In genomic region chr2:35337922-35338321, GRCh38 we compare ENCODE assay signal across 20 cellular contexts.
DNase-seq lines count a peak whose midpoint lies in the region; ATAC-seq, FAIRE-seq and TF ChIP-seq lines count a peak whose summit lies in the region.
"Had no signal": no experiment of that assay in that cellular context is flagged by ENCODE, and none has a peak within 500 bp of the region (broad histone marks: within the 10 kb centered on the region; RNA-seq: fewer than 3 reads in every experiment).

No MANE protein-coding gene starts in this region.

- no peak for FAIRE-seq in HepG2 (lab: Jason Lieb, UNC)
- FAIRE-seq: D721Med, G401.6, GM12891, GM19239 had no signal

- intact Hi-C loops in HepG2 (cut with micrococcal nuclease; ENCODE audit: unreplicated experiment) (no loop called here), right lobe of liver (cut with DNase I) (no loop called here), IMR-90 (cut with micrococcal nuclease) (no loop called here)

- H2BK15ac ChIP-seq in IMR-90 (ENCODE audit: low read depth, low read length), result no peak overlapping the region

- no peaks in the 10 kb centered on the region for H3K4me1 ChIP-seq in HepG2 (ENCODE audit: insufficient read depth, low read length)
- H3K4me1 ChIP-seq in right lobe of liver, result no peaks in the 10 kb centered on the region
- no peaks in the 10 kb centered on the region for H3K4me1 ChIP-seq in IMR-90 (ENCODE audit: control insufficient read depth, insufficient read depth, low read length)
- H3K4me1 ChIP-seq: BE2C, BLaER1 had no signal

- no peaks in the 10 kb centered on the region for H3K9me3 ChIP-seq in HepG2 (ENCODE audit: low read length)
- H3K9me3 ChIP-seq in right lobe of liver, result no peaks in the 10 kb centered on the region
- peaks cover 9% of the 10 kb centered on the region for H3K9me3 ChIP-seq in IMR-90 (ENCODE audit: control insufficient read depth, insufficient read depth, low read length)
- H3K9me3 ChIP-seq: BE2C had no signal

- H4K5ac ChIP-seq in IMR-90 (ENCODE audit: low read depth, low read length), result no peak overlapping the region

- H3K79me2 ChIP-seq in HepG2 (ENCODE audit: insufficient read depth, low read length), result no peaks in the 10 kb centered on the region

- H3K56ac ChIP-seq in IMR-90 (ENCODE audit: extremely low read depth, insufficient read depth, low read length), result no peak overlapping the region

- H2AK9ac ChIP-seq in IMR-90 (replicated peaks; ENCODE audit: low read depth, low read length, poor library complexity), result no peak overlapping the region

- no peak overlapping the region for H2BK5ac ChIP-seq in IMR-90 (ENCODE audit: low read depth, low read length, poor library complexity, severe bottlenecking)

- dilution Hi-C loops in IMR-90 (cut with HindIII; ENCODE audit: low sequenced_read_pairs, unreplicated experiment), result no loop called here

- no peaks in the 10 kb centered on the region for H3K79me1 ChIP-seq in IMR-90 (ENCODE audit: low read depth in 1 of 2, low read length in 2 of 2)

- ATAC-seq in HepG2, result no peak
- no peak for ATAC-seq in right lobe of liver
- ATAC-seq in IMR-90 (ENCODE audit: low read depth), result no peak

- H3K27ac ChIP-seq in HepG2 (ENCODE audit: extremely low read length, insufficient read depth, low read length), result no peak overlapping the region
- H3K27ac ChIP-seq in right lobe of liver, result no peak overlapping the region
- no peak overlapping the region for H3K27ac ChIP-seq in IMR-90 (ENCODE audit: insufficient read depth, low read length)
- H3K27ac ChIP-seq: 22Rv1, BLaER1 had no signal

- BruUV-seq in HepG2 (replicated peaks; lab: Mats Ljungman, UMichigan) (no TSS peak), IMR-90 (replicated peaks; lab: Mats Ljungman, UMichigan) (no TSS peak)

- POLR2A ChIA-PET in HepG2 (lab: Yijun Ruan, JAX) (no interaction called here), IMR-90 (lab: Charles Lee; ENCODE audit: unreplicated experiment) (no interaction called here)

- no peak overlapping the region for H2BK120ac ChIP-seq in IMR-90 (ENCODE audit: low read depth, low read length)

- H3K4ac ChIP-seq in IMR-90 (ENCODE audit: low read depth, low read length), result no peak overlapping the region

- H3K4me2 ChIP-seq in HepG2 (ENCODE audit: low read depth, low read length) (no peak overlapping the region), IMR-90 (ENCODE audit: low read depth, low read length) (no peak overlapping the region)
- H3K4me2 ChIP-seq: BLaER1 had no signal

- H3K9me1 ChIP-seq in IMR-90 (ENCODE audit: insufficient read depth, low read length), result no peaks in the 10 kb centered on the region

- no peaks in the 10 kb centered on the region for H3K27me3 ChIP-seq in HepG2 (ENCODE audit: control insufficient read depth in 1 of 2, insufficient read depth in 2 of 2, low read length in 2 of 2)
- no peaks in the 10 kb centered on the region for H3K27me3 ChIP-seq in right lobe of liver
- H3K27me3 ChIP-seq in IMR-90 (ENCODE audit: control insufficient read depth, insufficient read depth, low read length), result no peaks in the 10 kb centered on the region
- H3K27me3 ChIP-seq: BE2C, BLaER1 had no signal

- H3K23ac ChIP-seq in IMR-90 (ENCODE audit: low read depth, low read length), result no peak overlapping the region

- no peak overlapping the region for H3K4me3 ChIP-seq in HepG2 (replicated peaks in 1 of 3; ENCODE audit: insufficient read depth in 1 of 3, low read depth in 2 of 3, low read length in 3 of 3)
- no peak overlapping the region for H3K4me3 ChIP-seq in right lobe of liver
- H3K4me3 ChIP-seq in IMR-90 (ENCODE audit: insufficient read depth, low read depth, low read length), result no peak overlapping the region
- H3K4me3 ChIP-seq: BLaER1 had no signal

- H4K8ac ChIP-seq in IMR-90 (ENCODE audit: low read depth in 2 of 2, low read length in 2 of 2), result no peak overlapping the region

- in situ Hi-C loops in HepG2 (cut with HindIII; ENCODE audit: extremely low pct_ligation_motif_present, low pct_unique_long_range_greater_than_20kb) (no loop called here), IMR-90 (cut with MboI; ENCODE audit: low sequenced_read_pairs) (no loop called here)

- TF ChIP-seq POLR2A in HepG2 (IDR thresholded peaks at IDR 0.05; ENCODE audit: insufficient read depth in 1 of 2, low read depth in 2 of 2, low read length in 2 of 2) (no peak), right lobe of liver (IDR thresholded peaks at IDR 0.05) (no peak), IMR-90 (IDR thresholded peaks at IDR 0.05; ENCODE audit: low read depth, low read length) (no peak)

- TF ChIP-seq CTCF in HepG2 (CRISPR knock-in tag; IDR thresholded peaks at IDR 0.05), result no peak
- no peak for TF ChIP-seq CTCF in right lobe of liver (IDR thresholded peaks at IDR 0.05)
- TF ChIP-seq CTCF in IMR-90 (conservative IDR thresholded peaks at IDR 0.05; ENCODE audit: low read depth, low read length), result no peak

- H3K36me3 ChIP-seq in HepG2 (replicated peaks in 1 of 2; ENCODE audit: control insufficient read depth in 1 of 2, insufficient read depth in 2 of 2, low read length in 2 of 2), result no peaks in the 10 kb centered on the region
- H3K36me3 ChIP-seq in right lobe of liver, result no peaks in the 10 kb centered on the region
- no peaks in the 10 kb centered on the region for H3K36me3 ChIP-seq in IMR-90 (ENCODE audit: control insufficient read depth, insufficient read depth, low read length)
- H3K36me3 ChIP-seq: BE2C, BLaER1 had no signal

- TF ChIP-seq EP300 in HepG2 (IDR thresholded peaks at IDR 0.05; ENCODE audit: low read depth in 2 of 2, low read length in 2 of 2) (no peak), HepG2 (CRISPR knock-in tag; IDR thresholded peaks at IDR 0.05; ENCODE audit: borderline replicate concordance) (no peak)

- H3K18ac ChIP-seq in IMR-90 (ENCODE audit: low read depth, low read length), result no peak overlapping the region

- no peak overlapping the region for H2AK5ac ChIP-seq in IMR-90 (ENCODE audit: low read depth, low read length)

- TF ChIP-seq RAD21 in HepG2 (CRISPR knock-in tag; IDR thresholded peaks at IDR 0.05), result no peak
- no peak for TF ChIP-seq RAD21 in IMR-90 (IDR thresholded peaks at IDR 0.05; ENCODE audit: low read length)

- no peaks in the 10 kb centered on the region for H4K20me1 ChIP-seq in HepG2 (ENCODE audit: insufficient read depth, low read length)
- no peaks in the 10 kb centered on the region for H4K20me1 ChIP-seq in IMR-90 (ENCODE audit: insufficient read depth, low read length)
- H4K20me1 ChIP-seq: BLaER1 had no signal

- WGBS in HepG2 (ENCODE audit: low lambda C conversion rate), result 1% methylated on average over 2 of the region's 2 CpGs
- 64% methylated on average over 2 of the region's 2 CpGs for WGBS in right lobe of liver (ENCODE audit: insufficient coverage, low coverage, low lambda C conversion rate, missing lambda C conversion rate)
- WGBS in IMR-90 (ENCODE audit: extremely low coverage in 2 of 2, insufficient read length in 1 of 2), 2 experiments, result no CpG with 5 or more reads among the region's 2 CpGs

- no peak overlapping the region for H3K9ac ChIP-seq in HepG2 (ENCODE audit: insufficient read depth, low read depth, low read length)
- no peak overlapping the region for H3K9ac ChIP-seq in IMR-90 (ENCODE audit: low read depth, low read length)
- H3K9ac ChIP-seq: BLaER1 had no signal

- no peak for DNase-seq in HepG2 (ENCODE audit: low spot score)
- DNase-seq in right lobe of liver, result no peak
- no peak for DNase-seq in IMR-90
- DNase-seq in D341Med (ENCODE audit: low spot score), result no peak
- no peak for DNase-seq in amygdala (lab: John Stamatoyannopoulos, UW)
- DNase-seq: ACHN; BE2C; C1 segment of cervical spinal cord; CD4-positive, alpha-beta memory T cell; CD4-positive, CD25-positive, alpha-beta regulatory T cell; CD8-positive, alpha-beta memory T cell; COR-L47; DMS79 treated with DMSO at 0.1 percent for 48 hours; GF-D8 had no signal

- no peak overlapping the region for H3K14ac ChIP-seq in IMR-90 (replicated peaks; ENCODE audit: low read depth, low read length)

- H4K91ac ChIP-seq in IMR-90 (ENCODE audit: insufficient read depth, low read depth, low read length), result no peak overlapping the region

- no peak overlapping the region for H2BK20ac ChIP-seq in IMR-90 (ENCODE audit: low read depth, low read length)

- H2AFZ ChIP-seq in HepG2 (ENCODE audit: low read length) (no peak overlapping the region), IMR-90 (replicated peaks; ENCODE audit: low read length, poor library complexity) (no peak overlapping the region)

- CTCF ChIA-PET in HepG2 (lab: Yijun Ruan, JAX; ENCODE audit: low intra/inter-chr PET ratio, low total read pairs), result no interaction called here
- CTCF ChIA-PET in IMR-90 (lab: Yijun Ruan, JAX), result no interaction called here

TF ChIP-seq in HepG2, 621 proteins besides CTCF, POLR2A, EP300 and RAD21 (continues in another document):
- TF ChIP-seq MNT (IDR thresholded peaks at IDR 0.05) (no peak), MAFK (conservative IDR thresholded peaks at IDR 0.05 in 1 of 2, IDR thresholded peaks at IDR 0.05 in 1 of 2; ENCODE audit: low read length in 2 of 2) (peak; percentile 45 to 79), TCF7L2 (IDR thresholded peaks at IDR 0.05; ENCODE audit: low read depth, low read length) (no peak)

TF ChIP-seq in IMR-90, 13 proteins besides CTCF, POLR2A, EP300 and RAD21:
- TF ChIP-seq RCOR1 (IDR thresholded peaks at IDR 0.05; ENCODE audit: insufficient replicate concordance, low read length), result no peak
- TF ChIP-seq MAFK (IDR thresholded peaks at IDR 0.05; ENCODE audit: low read depth, low read length), result 0 out of 2 replicates have a peak, but pooled peaks have one; percentile 10
- TF ChIP-seq USF2 (IDR thresholded peaks at IDR 0.05; ENCODE audit: low read depth, low read length), result no peak
- no peak for TF ChIP-seq RFX5 (IDR thresholded peaks at IDR 0.05; ENCODE audit: low read depth, low read length)
- no peak for TF ChIP-seq BHLHE40 (IDR thresholded peaks at IDR 0.05; ENCODE audit: low read depth, low read length)
